10 cellular contexts compared by ENCODE assay signal in the genomic region with DNA sequence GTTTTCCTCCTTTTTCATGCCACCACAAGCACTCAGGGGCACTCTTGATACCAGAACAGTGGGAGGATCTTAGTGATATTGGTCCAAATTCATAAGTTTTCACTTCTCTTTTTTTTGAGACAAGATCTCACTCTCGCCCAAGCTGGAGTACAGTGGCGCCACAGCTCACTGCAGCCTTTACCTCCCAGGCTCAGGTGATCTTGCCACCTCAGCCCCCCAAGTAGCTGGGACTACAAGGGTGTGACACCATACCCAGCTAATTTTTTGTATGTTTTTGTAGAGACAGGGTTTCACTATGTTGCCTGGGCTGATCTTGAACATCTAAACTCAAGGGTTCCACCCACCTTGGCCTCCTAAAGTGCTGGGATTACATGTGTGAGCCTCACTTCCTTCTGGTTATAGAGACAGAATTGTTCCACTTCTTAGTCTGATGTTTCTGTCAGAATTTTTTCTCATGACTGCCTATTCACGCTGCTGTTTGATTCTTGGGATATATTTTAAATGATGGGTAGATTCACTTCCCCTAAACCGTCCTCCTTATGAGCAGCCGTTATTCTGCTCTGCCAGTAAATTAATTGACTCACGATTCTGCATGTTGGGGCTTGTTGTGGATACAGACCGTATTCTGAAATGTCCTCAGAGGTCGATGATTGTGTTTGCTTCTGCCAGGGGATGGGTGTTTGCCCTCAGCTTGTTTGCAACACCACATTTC. TPM values are rescaled to one million over a fixed set of nuclear protein-coding genes. Genes with fewer than 3 reads are reported as not detected.
DNase-seq lines count a peak whose midpoint lies in the region; ATAC-seq and TF ChIP-seq lines count a peak whose summit lies in the region.
"Had no signal": no experiment of that assay in that cellular context is flagged by ENCODE, and none has a peak within 500 bp of the region (broad histone marks: within the 10 kb centered on the region; RNA-seq: fewer than 3 reads in every experiment).

No MANE protein-coding gene starts in this region.

- H3K27me3 Mint-ChIP-seq in endothelial cell (ENCODE audit: unreplicated experiment): peaks cover 2% of the 10 kb centered on the region

- peak overlapping the region; percentile 0 for H3K4me3 Mint-ChIP-seq in endothelial cell (ENCODE audit: unreplicated experiment)

- H3K4me1 Mint-ChIP-seq in endothelial cell (ENCODE audit: unreplicated experiment): peaks cover 4% of the 10 kb centered on the region

- DNase-seq in endothelial cell (ENCODE audit: low spot score) (no peak), NCI-H2171 treated with DMSO at 0.1 percent for 48 hours (lab: John Stamatoyannopoulos, UW) (no peak), COR-L47 (lab: John Stamatoyannopoulos, UW) (no peak), SW480 (ENCODE audit: low spot score) (no peak), medulla oblongata (ENCODE audit: extremely low spot score) (no peak)
- DNase-seq: amniotic stem cell had no signal

- no peak for TF ChIP-seq CTCF in endothelial cell (IDR thresholded peaks at IDR 0.05; ENCODE audit: unreplicated experiment)

- no peak overlapping the region for H3K27ac Mint-ChIP-seq in endothelial cell (ENCODE audit: unreplicated experiment)

- H3K9me3 Mint-ChIP-seq in endothelial cell (ENCODE audit: unreplicated experiment): no peaks in the 10 kb centered on the region

- peaks cover 42% of the 10 kb centered on the region for H3K36me3 Mint-ChIP-seq in endothelial cell (ENCODE audit: low read depth, unreplicated experiment)

- ATAC-seq in GM18508 (IDR thresholded peaks at IDR 0.05; ENCODE audit: insufficient read depth, unreplicated experiment): peak; percentile 65
- peak; percentile 73 for ATAC-seq in GM21737 (IDR thresholded peaks at IDR 0.05; ENCODE audit: unreplicated experiment)
- peak; percentile 57 for ATAC-seq in HG03565 (IDR thresholded peaks at IDR 0.05; ENCODE audit: unreplicated experiment)
- ATAC-seq: Panc1 had no signal

RNA-seq across cellular contexts. Expression of gene MTAP, which starts 30.8 kb away (rescaled TPM):
- 37.2 TPM for total RNA-seq in endothelial cell (ENCODE audit: unreplicated experiment)
